1 cellular context compared by ENCODE assay signal in genomic region chr6:27495386-27496135, GRCh38.
TF ChIP-seq lines count a peak whose summit lies in the region.

No MANE protein-coding gene starts in this region.

TF ChIP-seq in K562, 482 proteins besides CTCF, POLR2A, EP300 and RAD21 (continued from another document and continues in another):
- TF ChIP-seq PBX2 (CRISPR knock-in tag; IDR thresholded peaks at IDR 0.05; ENCODE audit: low read depth) (no peak), PBX2 (tag; conservative IDR thresholded peaks at IDR 0.05; ENCODE audit: low read depth) (peak; percentile 94), REST (CRISPR knock-in tag; IDR thresholded peaks at IDR 0.05; ENCODE audit: low read depth) (no peak), GMEB1 (CRISPR knock-in tag; IDR thresholded peaks at IDR 0.05) (no peak), ZNF354B (CRISPR knock-in tag; IDR thresholded peaks at IDR 0.05) (no peak), TAF15 (IDR thresholded peaks at IDR 0.05; ENCODE audit: low read depth, low read length) (no peak), SMARCA5 (IDR thresholded peaks at IDR 0.05) (peak; percentile 51; the same call in 1 of the 2 replicates), NCOR1 (IDR thresholded peaks at IDR 0.05) (no peak), ATF1 (CRISPR knock-in tag; IDR thresholded peaks at IDR 0.05) (no peak), ATF1 (tag; IDR thresholded peaks at IDR 0.05) (peak; percentile 99), TRIM25 (IDR thresholded peaks at IDR 0.05; ENCODE audit: borderline replicate concordance) (peak; percentile 15; the same call in 1 of the 2 replicates), HDAC6 (IDR thresholded peaks at IDR 0.05; ENCODE audit: low read depth, low read length) (no peak), NRF1 (conservative IDR thresholded peaks at IDR 0.05 in 1 of 2, IDR thresholded peaks at IDR 0.05 in 1 of 2) (peak; percentile 75 to 78), RBM17 (IDR thresholded peaks at IDR 0.05; ENCODE audit: borderline replicate concordance, low read depth, low read length) (no peak), SRF (CRISPR knock-in tag; IDR thresholded peaks at IDR 0.05) (peak in 1 of 2 experiments; percentile 95; a peak in 2 of 4 replicates), CBFA2T2 (conservative IDR thresholded peaks at IDR 0.05) (no peak; the same call in 1 of the 2 replicates), PRPF4 (IDR thresholded peaks at IDR 0.05; ENCODE audit: insufficient read depth, low read depth, low read length, poor library complexity, severe bottlenecking) (no peak), HDAC8 (tag; IDR thresholded peaks at IDR 0.05) (no peak), MYBL2 (IDR thresholded peaks at IDR 0.05; ENCODE audit: low read depth) (no peak; the same call in 1 of the 2 replicates), MYBL2 (CRISPR knock-in tag; IDR thresholded peaks at IDR 0.05; ENCODE audit: borderline replicate concordance) (no peak), SRSF9 (IDR thresholded peaks at IDR 0.05; ENCODE audit: borderline replicate concordance, low read depth, low read length) (no peak), POLR3G (IDR thresholded peaks at IDR 0.05; ENCODE audit: extremely low read depth, insufficient read length, insufficient replicate concordance) (peak; percentile 29), HDAC2 (IDR thresholded peaks at IDR 0.05) (peak; percentile 44; the same call in 1 of the 2 replicates), ZNF586 (CRISPR knock-in tag; conservative IDR thresholded peaks at IDR 0.05) (no peak), ZNF140 (CRISPR knock-in tag; IDR thresholded peaks at IDR 0.05) (no peak), NR3C1 (CRISPR knock-in tag; IDR thresholded peaks at IDR 0.05) (no peak), E2F8 (IDR thresholded peaks at IDR 0.05; ENCODE audit: low read depth, partially characterized antibody) (peak; percentile 87), BCLAF1 (IDR thresholded peaks at IDR 0.05; ENCODE audit: borderline replicate concordance in 1 of 2, control insufficient read depth in 1 of 2, low read depth in 2 of 2, low read length in 1 of 2) (peak in 1 of 2 experiments; percentile 72; a peak in 1 of 4 replicates), ETV6 (IDR thresholded peaks at IDR 0.05; ENCODE audit: borderline replicate concordance in 1 of 2, low read depth in 2 of 2, low read length in 1 of 2) (no peak), ETV6 (CRISPR knock-in tag; IDR thresholded peaks at IDR 0.05; ENCODE audit: borderline replicate concordance) (no peak), MYC (IDR thresholded peaks at IDR 0.05; ENCODE audit: low read depth, low read length) (peak; percentile 60), MYC (CRISPR knock-in tag; IDR thresholded peaks at IDR 0.05; ENCODE audit: borderline replicate concordance, low read depth) (no peak), HDGF (IDR thresholded peaks at IDR 0.05) (no peak), POLR2B (IDR thresholded peaks at IDR 0.05; ENCODE audit: low read depth, partially characterized antibody) (no peak), CCNT2 (IDR thresholded peaks at IDR 0.05; ENCODE audit: borderline replicate concordance, extremely low read depth, insufficient read length, low read depth, low read length) (no peak), XRCC5 (IDR thresholded peaks at IDR 0.05; ENCODE audit: low read depth, low read length) (peak; percentile 79; the same call in 1 of the 2 replicates), ZNF696 (CRISPR knock-in tag; conservative IDR thresholded peaks at IDR 0.05) (no peak), ZNF518B (CRISPR knock-in tag; IDR thresholded peaks at IDR 0.05) (no peak)
